ENCODE assay signal across 9 cellular contexts in genomic region chr10:121886997-121887622, GRCh38. TPM values are rescaled to one million over a fixed set of nuclear protein-coding genes. Genes with fewer than 3 reads are reported as not detected.
DNase-seq lines count a peak whose midpoint lies in the region; ATAC-seq, FAIRE-seq and TF ChIP-seq lines count a peak whose summit lies in the region.
"Had no signal": no experiment of that assay in that cellular context is flagged by ENCODE, and none has a peak within 500 bp of the region (broad histone marks: within the 10 kb centered on the region; RNA-seq: fewer than 3 reads in every experiment).

No MANE protein-coding gene starts in this region.

- no peak overlapping the region for H3K4me3 ChIP-seq in BE2C (ENCODE audit: low read depth, low read length)
- no peak overlapping the region for H3K4me3 ChIP-seq in Loucy (ENCODE audit: low read length, poor library complexity, severe bottlenecking)
- no peak overlapping the region for H3K4me3 ChIP-seq in bronchial epithelial cell (ENCODE audit: low read depth, low read length)
- no peak overlapping the region for H3K4me3 ChIP-seq in kidney epithelial cell (ENCODE audit: low read depth, low read length)
- H3K4me3 ChIP-seq: SK-N-MC had no signal

- H3K9me2 ChIP-seq in Loucy (replicated peaks; ENCODE audit: low read depth, low read length): no peaks in the 10 kb centered on the region

- no peaks in the 10 kb centered on the region for H3K9me3 ChIP-seq in BE2C
- H3K9me3 ChIP-seq in Loucy (ENCODE audit: insufficient read depth, low read depth, low read length): no peaks in the 10 kb centered on the region

- H3K79me2 ChIP-seq in Loucy (ENCODE audit: insufficient read depth, low read length): no peaks in the 10 kb centered on the region

- H4K20me1 ChIP-seq in Loucy (ENCODE audit: insufficient read depth, low read length, poor library complexity, severe bottlenecking): no peaks in the 10 kb centered on the region

- H3K9ac ChIP-seq in Loucy (ENCODE audit: low read depth, low read length, poor library complexity, severe bottlenecking): no peak overlapping the region

- H3K4me1 ChIP-seq in BE2C (no peaks in the 10 kb centered on the region), Loucy (ENCODE audit: insufficient read depth, low read length, poor library complexity, severe bottlenecking) (no peaks in the 10 kb centered on the region)

- no peaks in the 10 kb centered on the region; the same call in 1 of the 2 replicates for H3K36me3 ChIP-seq in BE2C
- no peaks in the 10 kb centered on the region; the same call in 1 of the 2 replicates for H3K36me3 ChIP-seq in Loucy (ENCODE audit: insufficient read depth, low read length)
- peaks cover 2% of the 10 kb centered on the region for H3K36me3 ChIP-seq in bronchial epithelial cell (ENCODE audit: control insufficient read depth, insufficient read depth, low read length)
- no peaks in the 10 kb centered on the region for H3K36me3 ChIP-seq in kidney epithelial cell (ENCODE audit: control insufficient read depth, insufficient read depth, low read length)

- peak; percentile 94 for TF ChIP-seq CTCF in BE2C (IDR thresholded peaks at IDR 0.05; ENCODE audit: low read depth, low read length)
- TF ChIP-seq CTCF in Loucy (conservative IDR thresholded peaks at IDR 0.05; ENCODE audit: low read length): peak; percentile 87
- peak; percentile 83 for TF ChIP-seq CTCF in VCaP (conservative IDR thresholded peaks at IDR 0.05)
- TF ChIP-seq CTCF in bronchial epithelial cell (IDR thresholded peaks at IDR 0.05; ENCODE audit: insufficient read depth, low read length, severe bottlenecking): peak; percentile 91
- peak; percentile 90 for TF ChIP-seq CTCF in kidney epithelial cell (IDR thresholded peaks at IDR 0.05; ENCODE audit: insufficient read depth, low read length, poor library complexity, severe bottlenecking)

- FAIRE-seq in bronchial epithelial cell (lab: Jason Lieb, UNC): peak; percentile 23

- H3F3A ChIP-seq in Loucy (ENCODE audit: low read depth): no peaks in the 10 kb centered on the region

- ATAC-seq in GM18907 (IDR thresholded peaks at IDR 0.05; ENCODE audit: unreplicated experiment) (peak; percentile 72), HG03378 (IDR thresholded peaks at IDR 0.05; ENCODE audit: unreplicated experiment) (no peak)

- H3K27ac ChIP-seq in VCaP: no peak overlapping the region
- H3K27ac ChIP-seq: SK-N-MC had no signal

- no peak overlapping the region for H3K4me2 ChIP-seq in Loucy (ENCODE audit: low read depth, low read length, poor library complexity, severe bottlenecking)

- peak; percentile 62 for DNase-seq in BE2C
- DNase-seq in bronchial epithelial cell (ENCODE audit: low read depth): peak; percentile 63
- no peak for DNase-seq in kidney epithelial cell (ENCODE audit: low read depth)
- peak; percentile 41 for DNase-seq in stimulated activated CD4-positive, alpha-beta T cell treated with anti-CD3 and anti-CD28 coated beads, Interleukin-4, amount 100 ng/mL, for 1 hour

- no peaks in the 10 kb centered on the region for H3K27me3 ChIP-seq in BE2C
- no peaks in the 10 kb centered on the region for H3K27me3 ChIP-seq in Loucy (ENCODE audit: insufficient read depth, low read length, poor library complexity, severe bottlenecking)
- H3K27me3 ChIP-seq in bronchial epithelial cell (ENCODE audit: control insufficient read depth, insufficient read depth, low read length): no peaks in the 10 kb centered on the region
- H3K27me3 ChIP-seq in kidney epithelial cell (ENCODE audit: control insufficient read depth, insufficient read depth, low read length): no peaks in the 10 kb centered on the region

- no peak overlapping the region for H2AFZ ChIP-seq in Loucy (ENCODE audit: low read length)

RNA-seq across cellular contexts. Expression of gene ATE1, which starts 40.7 kb away (rescaled TPM):
- 20.3 TPM for polyA plus RNA-seq in BE2C (2012; ENCODE audit: insufficient read depth, insufficient read length, low read depth)
- total RNA-seq in bronchial epithelial cell: 17.9 and 22.5 TPM in 2 replicates
- 24.9 and 26.5 TPM in 2 replicates for total RNA-seq in kidney epithelial cell
